In the genomic region with DNA sequence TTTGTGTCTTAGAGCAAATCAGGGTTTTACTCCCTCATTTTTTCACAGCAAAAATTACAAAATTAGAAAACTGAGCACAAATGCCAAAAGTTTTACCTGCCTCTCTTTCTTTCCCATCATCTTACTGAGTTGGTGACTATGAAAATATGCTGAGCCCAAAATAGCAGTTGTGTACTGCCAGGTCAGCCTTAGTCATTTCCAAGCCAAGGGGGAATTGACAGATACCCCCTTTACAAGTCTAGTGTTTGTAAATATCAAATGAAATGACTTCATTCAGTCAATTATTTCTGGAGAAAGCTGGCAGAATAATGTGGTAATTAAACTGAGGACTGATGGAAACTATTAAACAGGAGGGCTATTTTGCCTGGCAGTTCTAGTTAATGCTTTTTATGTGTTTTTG, we compare ENCODE assay signal across 1 cellular context.
A peak's percentile ranks its signal among the peaks of the same experiment; 100 is the strongest.
TF ChIP-seq lines count a peak whose summit lies in the region.

No MANE protein-coding gene starts in this region.

TF ChIP-seq in HEK293, 187 proteins besides CTCF, POLR2A, EP300 and RAD21:
- TF ChIP-seq, protein P1, sequence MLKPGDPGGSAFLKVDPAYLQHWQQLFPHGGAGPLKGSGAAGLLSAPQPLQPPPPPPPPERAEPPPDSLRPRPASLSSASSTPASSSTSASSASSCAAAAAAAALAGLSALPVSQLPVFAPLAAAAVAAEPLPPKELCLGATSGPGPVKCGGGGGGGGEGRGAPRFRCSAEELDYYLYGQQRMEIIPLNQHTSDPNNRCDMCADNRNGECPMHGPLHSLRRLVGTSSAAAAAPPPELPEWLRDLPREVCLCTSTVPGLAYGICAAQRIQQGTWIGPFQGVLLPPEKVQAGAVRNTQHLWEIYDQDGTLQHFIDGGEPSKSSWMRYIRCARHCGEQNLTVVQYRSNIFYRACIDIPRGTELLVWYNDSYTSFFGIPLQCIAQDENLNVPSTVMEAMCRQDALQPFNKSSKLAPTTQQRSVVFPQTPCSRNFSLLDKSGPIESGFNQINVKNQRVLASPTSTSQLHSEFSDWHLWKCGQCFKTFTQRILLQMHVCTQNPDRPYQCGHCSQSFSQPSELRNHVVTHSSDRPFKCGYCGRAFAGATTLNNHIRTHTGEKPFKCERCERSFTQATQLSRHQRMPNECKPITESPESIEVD (tag by site-specific recombination; IDR thresholded peaks at IDR 0.05): 0 out of 2 replicates have a peak, but pooled peaks have one; percentile 8
- TF ChIP-seq, protein P2, sequence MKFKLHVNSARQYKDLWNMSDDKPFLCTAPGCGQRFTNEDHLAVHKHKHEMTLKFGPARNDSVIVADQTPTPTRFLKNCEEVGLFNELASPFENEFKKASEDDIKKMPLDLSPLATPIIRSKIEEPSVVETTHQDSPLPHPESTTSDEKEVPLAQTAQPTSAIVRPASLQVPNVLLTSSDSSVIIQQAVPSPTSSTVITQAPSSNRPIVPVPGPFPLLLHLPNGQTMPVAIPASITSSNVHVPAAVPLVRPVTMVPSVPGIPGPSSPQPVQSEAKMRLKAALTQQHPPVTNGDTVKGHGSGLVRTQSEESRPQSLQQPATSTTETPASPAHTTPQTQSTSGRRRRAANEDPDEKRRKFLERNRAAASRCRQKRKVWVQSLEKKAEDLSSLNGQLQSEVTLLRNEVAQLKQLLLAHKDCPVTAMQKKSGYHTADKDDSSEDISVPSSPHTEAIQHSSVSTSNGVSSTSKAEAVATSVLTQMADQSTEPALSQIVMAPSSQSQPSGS (tag by site-specific recombination; IDR thresholded peaks at IDR 0.05; ENCODE audit: low read depth): no peak
- TF ChIP-seq ZNF621 (tag by site-specific recombination; IDR thresholded peaks at IDR 0.05) (no peak), KLF10 (tag by site-specific recombination; IDR thresholded peaks at IDR 0.05) (no peak), ZNF777 (tag by site-specific recombination; IDR thresholded peaks at IDR 0.05; ENCODE audit: borderline replicate concordance) (no peak)
- TF ChIP-seq, protein P3, sequence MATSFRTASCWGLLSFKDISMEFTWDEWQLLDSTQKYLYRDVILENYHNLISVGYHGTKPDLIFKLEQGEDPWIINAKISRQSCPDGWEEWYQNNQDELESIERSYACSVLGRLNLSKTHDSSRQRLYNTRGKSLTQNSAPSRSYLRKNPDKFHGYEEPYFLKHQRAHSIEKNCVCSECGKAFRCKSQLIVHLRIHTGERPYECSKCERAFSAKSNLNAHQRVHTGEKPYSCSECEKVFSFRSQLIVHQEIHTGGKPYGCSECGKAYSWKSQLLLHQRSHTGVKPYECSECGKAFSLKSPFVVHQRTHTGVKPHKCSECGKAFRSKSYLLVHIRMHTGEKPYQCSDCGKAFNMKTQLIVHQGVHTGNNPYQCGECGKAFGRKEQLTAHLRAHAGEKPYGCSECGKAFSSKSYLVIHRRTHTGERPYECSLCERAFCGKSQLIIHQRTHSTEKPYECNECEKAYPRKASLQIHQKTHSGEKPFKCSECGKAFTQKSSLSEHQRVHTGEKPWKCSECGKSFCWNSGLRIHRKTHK (tag by site-specific recombination; IDR thresholded peaks at IDR 0.05): no peak
- TF ChIP-seq, protein P4, sequence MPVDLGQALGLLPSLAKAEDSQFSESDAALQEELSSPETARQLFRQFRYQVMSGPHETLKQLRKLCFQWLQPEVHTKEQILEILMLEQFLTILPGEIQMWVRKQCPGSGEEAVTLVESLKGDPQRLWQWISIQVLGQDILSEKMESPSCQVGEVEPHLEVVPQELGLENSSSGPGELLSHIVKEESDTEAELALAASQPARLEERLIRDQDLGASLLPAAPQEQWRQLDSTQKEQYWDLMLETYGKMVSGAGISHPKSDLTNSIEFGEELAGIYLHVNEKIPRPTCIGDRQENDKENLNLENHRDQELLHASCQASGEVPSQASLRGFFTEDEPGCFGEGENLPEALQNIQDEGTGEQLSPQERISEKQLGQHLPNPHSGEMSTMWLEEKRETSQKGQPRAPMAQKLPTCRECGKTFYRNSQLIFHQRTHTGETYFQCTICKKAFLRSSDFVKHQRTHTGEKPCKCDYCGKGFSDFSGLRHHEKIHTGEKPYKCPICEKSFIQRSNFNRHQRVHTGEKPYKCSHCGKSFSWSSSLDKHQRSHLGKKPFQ (tag by site-specific recombination; IDR thresholded peaks at IDR 0.05): no peak
- TF ChIP-seq, protein P5, sequence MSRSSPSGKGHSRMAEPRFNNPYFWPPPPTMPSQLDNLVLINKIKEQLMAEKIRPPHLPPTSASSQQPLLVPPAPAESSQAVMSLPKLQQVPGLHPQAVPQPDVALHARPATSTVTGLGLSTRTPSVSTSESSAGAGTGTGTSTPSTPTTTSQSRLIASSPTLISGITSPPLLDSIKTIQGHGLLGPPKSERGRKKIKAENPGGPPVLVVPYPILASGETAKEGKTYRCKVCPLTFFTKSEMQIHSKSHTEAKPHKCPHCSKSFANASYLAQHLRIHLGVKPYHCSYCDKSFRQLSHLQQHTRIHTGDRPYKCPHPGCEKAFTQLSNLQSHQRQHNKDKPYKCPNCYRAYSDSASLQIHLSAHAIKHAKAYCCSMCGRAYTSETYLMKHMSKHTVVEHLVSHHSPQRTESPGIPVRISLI (tag by site-specific recombination; IDR thresholded peaks at IDR 0.05): no peak
